ENCODE assay signal across 14 cellular contexts in the genomic region with DNA sequence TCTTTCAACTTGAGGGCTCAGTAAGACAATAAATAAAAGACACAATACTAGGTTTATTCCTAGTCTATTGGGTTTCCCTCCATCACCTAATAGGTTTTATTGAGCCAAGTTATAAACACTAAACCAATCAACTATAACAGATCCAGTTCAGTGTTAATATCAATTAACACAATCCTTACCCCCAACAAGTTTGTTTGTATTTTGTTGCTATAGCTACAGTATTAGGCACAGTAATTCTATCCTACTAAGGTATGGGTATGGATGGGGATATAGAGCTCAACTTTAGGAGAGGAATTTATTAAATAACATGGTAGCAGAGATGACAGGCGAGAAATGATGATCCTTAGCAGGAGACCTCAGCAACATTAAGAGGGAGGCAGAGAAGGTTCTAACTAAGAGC. TPM values are rescaled to one million over a fixed set of nuclear protein-coding genes. Genes with fewer than 3 reads are reported as not detected.
A peak's percentile ranks its signal among the peaks of the same experiment; 100 is the strongest.
DNase-seq lines count a peak whose midpoint lies in the region; TF ChIP-seq lines count a peak whose summit lies in the region.
"Had no signal": no experiment of that assay in that cellular context is flagged by ENCODE, and none has a peak within 500 bp of the region (broad histone marks: within the 10 kb centered on the region; RNA-seq: fewer than 3 reads in every experiment).

No MANE protein-coding gene starts in this region.

- H3K4me1 Mint-ChIP-seq in chondrocyte (ENCODE audit: low read depth) (peaks cover 59% of the 10 kb centered on the region), osteocyte (ENCODE audit: unreplicated experiment) (peaks cover 45% of the 10 kb centered on the region)

- H3K9me3 Mint-ChIP-seq in chondrocyte (ENCODE audit: low read depth) (no peaks in the 10 kb centered on the region), osteocyte (ENCODE audit: unreplicated experiment) (no peaks in the 10 kb centered on the region)
- H3K9me3 Mint-ChIP-seq: activated CD4-positive, alpha-beta T cell treated with anti-CD3 and anti-CD28 coated beads, Interleukin-2, amount 10 ng/mL, durations not matched to agents 7 days and 5 days had no signal

- H3K27me3 Mint-ChIP-seq in chondrocyte (ENCODE audit: low read depth): no peaks in the 10 kb centered on the region
- no peaks in the 10 kb centered on the region for H3K27me3 Mint-ChIP-seq in osteocyte (ENCODE audit: unreplicated experiment)
- H3K27me3 Mint-ChIP-seq: activated CD4-positive, alpha-beta T cell treated with anti-CD3 and anti-CD28 coated beads, Interleukin-2, amount 10 ng/mL, durations not matched to agents 7 days and 5 days had no signal

- CTCF ChIA-PET in RWPE1 (lab: Yijun Ruan, JAX): no interaction called here

- POLR2A ChIA-PET in RWPE1 (lab: Yijun Ruan, JAX; ENCODE audit: low non-redundant PET): no interaction called here

- TF ChIP-seq CTCF in chondrocyte (IDR thresholded peaks at IDR 0.05) (no peak), osteocyte (IDR thresholded peaks at IDR 0.05) (no peak), RWPE1 (conservative IDR thresholded peaks at IDR 0.05; ENCODE audit: low read depth) (no peak)

- H3K36me3 Mint-ChIP-seq in chondrocyte (ENCODE audit: low read depth) (peaks cover 2% of the 10 kb centered on the region), osteocyte (ENCODE audit: unreplicated experiment) (no peaks in the 10 kb centered on the region)

- peak; percentile 58 for DNase-seq in NCI-H2171 treated with DMSO at 0.1 percent for 48 hours (lab: John Stamatoyannopoulos, UW)
- no peak for DNase-seq in NCI-H2171 (lab: John Stamatoyannopoulos, UW)
- DNase-seq in HuH-7.5 (ENCODE audit: low spot score): peak; percentile 10
- DNase-seq in chondrocyte (ENCODE audit: low spot score): no peak
- no peak for DNase-seq in osteocyte (ENCODE audit: extremely low spot score, unreplicated experiment)
- DNase-seq in NCI-H524 (lab: John Stamatoyannopoulos, UW): no peak
- no peak for DNase-seq in RWPE1 (ENCODE audit: low spot score)
- DNase-seq in cardiac septum (ENCODE audit: low spot score): no peak
- DNase-seq: activated CD4-positive, alpha-beta T cell treated with anti-CD3 and anti-CD28 coated beads, Interleukin-2, amount 10 ng/mL, durations not matched to agents 7 days and 5 days; amniotic stem cell; GOT3; NCI-H446; SK-N-SH had no signal

- no peak overlapping the region for H3K27ac ChIP-seq in RWPE1
- H3K27ac ChIP-seq: hepatocyte had no signal

- intact Hi-C loops in cardiac septum (cut with DNase I): no loop called here

- H3K4me3 Mint-ChIP-seq in chondrocyte (ENCODE audit: unreplicated experiment) (no peak overlapping the region), osteocyte (ENCODE audit: unreplicated experiment) (no peak overlapping the region)
- H3K4me3 Mint-ChIP-seq: activated CD4-positive, alpha-beta T cell treated with anti-CD3 and anti-CD28 coated beads, Interleukin-2, amount 10 ng/mL, durations not matched to agents 7 days and 5 days had no signal

- H3K27ac Mint-ChIP-seq in chondrocyte (ENCODE audit: unreplicated experiment) (peak overlapping the region; percentile 80), osteocyte (ENCODE audit: unreplicated experiment) (peak overlapping the region; percentile 12)

RNA-seq across cellular contexts. Expression of a gene that starts 13.3 kb away (rescaled TPM):
- total RNA-seq in chondrocyte (57.7 to 73.9 TPM (median 64.5 TPM) in 3 replicates), osteocyte (65.9 and 68.1 TPM in 2 replicates), cardiac septum (45.5 TPM)

Comparison
In these comparisons a context has a peak if more than half of its experiments do, and no peak if none do; other contexts are left out.
1. DNase-seq: peak in NCI-H2171 treated with DMSO at 0.1 percent for 48 hours (single experiment) and HuH-7.5 (single experiment); none in NCI-H2171 (single experiment), chondrocyte (single experiment), osteocyte (single experiment), NCI-H524 (0 of 2), RWPE1 (single experiment) and cardiac septum (single experiment).